ENCODE assay signal across 1 cellular context in the genomic region with DNA sequence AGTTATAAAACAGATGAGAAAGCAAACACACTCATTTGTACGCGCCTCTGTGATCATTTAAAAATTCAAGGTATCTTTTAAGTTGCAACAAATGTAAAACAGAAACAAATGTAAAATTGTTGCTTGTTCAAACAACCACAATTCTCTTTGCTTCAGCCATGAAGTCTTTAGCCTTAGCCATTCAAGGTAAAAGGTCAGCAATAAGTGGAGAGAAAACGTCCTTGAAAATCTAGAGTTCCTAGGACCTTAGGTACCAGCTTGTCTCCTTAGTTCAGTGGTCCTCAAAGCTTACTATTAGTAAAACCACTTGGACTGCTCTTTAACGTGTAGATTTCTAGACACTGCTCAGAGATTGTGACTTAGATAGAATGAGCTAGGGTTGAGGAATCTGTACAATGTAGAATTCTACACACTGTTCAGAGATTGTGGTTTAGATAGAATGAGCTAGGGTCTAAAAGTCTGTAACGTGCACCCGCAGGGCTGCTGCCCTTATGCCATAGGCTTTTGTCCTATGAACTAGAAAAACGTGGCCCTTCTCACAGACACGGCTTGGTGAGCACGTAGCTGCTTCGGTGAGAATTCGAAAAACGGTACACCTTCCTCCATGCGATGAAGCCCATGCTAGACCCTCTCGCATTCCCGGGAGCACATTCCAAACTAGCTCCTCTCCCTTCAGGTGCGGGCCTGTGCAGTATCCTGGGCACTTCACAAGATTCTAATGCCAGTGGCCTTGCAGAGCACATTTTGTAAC.
TF ChIP-seq lines count a peak whose summit lies in the region.

No MANE protein-coding gene starts in this region.

TF ChIP-seq in K562, 482 proteins besides CTCF, POLR2A, EP300 and RAD21 (continued from another document):
- TF ChIP-seq, protein P1, sequence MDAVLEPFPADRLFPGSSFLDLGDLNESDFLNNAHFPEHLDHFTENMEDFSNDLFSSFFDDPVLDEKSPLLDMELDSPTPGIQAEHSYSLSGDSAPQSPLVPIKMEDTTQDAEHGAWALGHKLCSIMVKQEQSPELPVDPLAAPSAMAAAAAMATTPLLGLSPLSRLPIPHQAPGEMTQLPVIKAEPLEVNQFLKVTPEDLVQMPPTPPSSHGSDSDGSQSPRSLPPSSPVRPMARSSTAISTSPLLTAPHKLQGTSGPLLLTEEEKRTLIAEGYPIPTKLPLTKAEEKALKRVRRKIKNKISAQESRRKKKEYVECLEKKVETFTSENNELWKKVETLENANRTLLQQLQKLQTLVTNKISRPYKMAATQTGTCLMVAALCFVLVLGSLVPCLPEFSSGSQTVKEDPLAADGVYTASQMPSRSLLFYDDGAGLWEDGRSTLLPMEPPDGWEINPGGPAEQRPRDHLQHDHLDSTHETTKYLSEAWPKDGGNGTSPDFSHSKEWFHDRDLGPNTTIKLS (IDR thresholded peaks at IDR 0.05; ENCODE audit: borderline replicate concordance, low read depth) = no peak
- TF ChIP-seq, protein P2, sequence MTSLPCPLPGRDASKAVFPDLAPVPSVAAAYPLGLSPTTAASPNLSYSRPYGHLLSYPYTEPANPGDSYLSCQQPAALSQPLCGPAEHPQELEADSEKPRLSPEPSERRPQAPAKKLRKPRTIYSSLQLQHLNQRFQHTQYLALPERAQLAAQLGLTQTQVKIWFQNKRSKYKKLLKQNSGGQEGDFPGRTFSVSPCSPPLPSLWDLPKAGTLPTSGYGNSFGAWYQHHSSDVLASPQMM (CRISPR knock-in tag; IDR thresholded peaks at IDR 0.05) = no peak
- TF ChIP-seq ZNF121 (CRISPR knock-in tag; conservative IDR thresholded peaks at IDR 0.05) = no peak
- TF ChIP-seq XRCC3 (IDR thresholded peaks at IDR 0.05) = no peak
- TF ChIP-seq TAF9B (IDR thresholded peaks at IDR 0.05; ENCODE audit: partially characterized antibody) = no peak
- TF ChIP-seq EP400 (IDR thresholded peaks at IDR 0.05) = no peak
TF ChIP-seq in K562: peak in this region for 0.
